In genomic region chr5:76493190-76493837, GRCh38 we compare ENCODE assay signal across 17 cellular contexts.
"Had no signal": no experiment of that assay in that cellular context is flagged by ENCODE, and none has a peak within 500 bp of the region (broad histone marks: within the 10 kb centered on the region; RNA-seq: fewer than 3 reads in every experiment).

No MANE protein-coding gene starts in this region.

- DNase-seq: activated CD4-positive, alpha-beta memory T cell treated with anti-CD3 and anti-CD28 coated beads, Interleukin-2, amount 10 ng/mL, durations not matched to agents 7 days and 5 days; activated CD4-positive, alpha-beta T cell treated with anti-CD3 and anti-CD28 coated beads for 4 hours; activated effector memory CD4-positive, alpha-beta T cell treated with Interleukin-2 at 50 U/mL for 16 hours; activated T-cell treated with anti-CD3 and anti-CD28 coated beads, Interleukin-2, amount 50 U/mL, for 24 hours; amygdala; body of pancreas; central memory CD4-positive, alpha-beta T cell; effector CD8-positive, alpha-beta T cell; foreskin keratinocyte; head of caudate nucleus; naive B cell; occipital lobe; stimulated activated CD4-positive, alpha-beta T cell treated with anti-CD3 and anti-CD28 coated beads, Interleukin-4, amount 100 ng/mL, for 24 hours; stimulated activated naive CD4-positive, alpha-beta T cell treated with Interleukin-2 at 50 U/mL for 16 hours; T-helper 2 cell had no signal

- H3K27me3 ChIP-seq: body of pancreas had no signal

- H3K27ac Mint-ChIP-seq: activated CD4-positive, alpha-beta memory T cell treated with anti-CD3 and anti-CD28 coated beads, Interleukin-2, amount 10 ng/mL, durations not matched to agents 7 days and 5 days; activated naive CD4-positive, alpha-beta T cell treated with anti-CD3 and anti-CD28 coated beads, Interleukin-2, amount 50 U/mL, for 24 hours; activated T-cell treated with anti-CD3 and anti-CD28 coated beads, Interleukin-2, amount 50 U/mL, for 24 hours had no signal

- H3K4me3 Mint-ChIP-seq: activated CD4-positive, alpha-beta memory T cell treated with anti-CD3 and anti-CD28 coated beads, Interleukin-2, amount 10 ng/mL, durations not matched to agents 7 days and 5 days; activated naive CD4-positive, alpha-beta T cell treated with anti-CD3 and anti-CD28 coated beads, Interleukin-2, amount 50 U/mL, for 24 hours; activated T-cell treated with anti-CD3 and anti-CD28 coated beads, Interleukin-2, amount 50 U/mL, for 24 hours; naive B cell had no signal

- H3K36me3 Mint-ChIP-seq: naive B cell had no signal

- H3K9me3 Mint-ChIP-seq: activated CD4-positive, alpha-beta memory T cell treated with anti-CD3 and anti-CD28 coated beads, Interleukin-2, amount 10 ng/mL, durations not matched to agents 7 days and 5 days; activated naive CD4-positive, alpha-beta T cell treated with anti-CD3 and anti-CD28 coated beads, Interleukin-2, amount 50 U/mL, for 24 hours; activated T-cell treated with anti-CD3 and anti-CD28 coated beads, Interleukin-2, amount 50 U/mL, for 24 hours had no signal

- H3K27ac ChIP-seq: body of pancreas, coronary artery, foreskin keratinocyte had no signal

- H3K4me3 ChIP-seq: body of pancreas, coronary artery had no signal

- ATAC-seq: body of pancreas, foreskin keratinocyte had no signal

- H3K27me3 Mint-ChIP-seq: activated CD4-positive, alpha-beta memory T cell treated with anti-CD3 and anti-CD28 coated beads, Interleukin-2, amount 10 ng/mL, durations not matched to agents 7 days and 5 days; activated naive CD4-positive, alpha-beta T cell treated with anti-CD3 and anti-CD28 coated beads, Interleukin-2, amount 50 U/mL, for 24 hours; activated T-cell treated with anti-CD3 and anti-CD28 coated beads, Interleukin-2, amount 50 U/mL, for 24 hours; naive B cell had no signal

- H3K4me1 ChIP-seq: foreskin keratinocyte had no signal
